20 cellular contexts compared by ENCODE assay signal in genomic region chr12:71767183-71767582, GRCh38. TPM values are rescaled to one million over a fixed set of nuclear protein-coding genes. Genes with fewer than 3 reads are reported as not detected.
DNase-seq lines count a peak whose midpoint lies in the region; ATAC-seq lines count a peak whose summit lies in the region.
"Had no signal": no experiment of that assay in that cellular context is flagged by ENCODE, and none has a peak within 500 bp of the region (broad histone marks: within the 10 kb centered on the region; RNA-seq: fewer than 3 reads in every experiment).

No MANE protein-coding gene starts in this region.

- H3K4me3 Mint-ChIP-seq in activated naive CD8-positive, alpha-beta T cell = peak overlapping the region; percentile 35
- no peak overlapping the region for H3K4me3 Mint-ChIP-seq in activated naive CD8-positive, alpha-beta T cell treated with anti-CD3 and anti-CD28 coated beads for 36 hours
- H3K4me3 Mint-ChIP-seq in IgD-negative memory B cell (peak overlapping the region in 1 of 4 donors; percentile 47), memory B cell (no peak overlapping the region)

- peaks cover 17% of the 10 kb centered on the region for H3K36me3 Mint-ChIP-seq in activated naive CD8-positive, alpha-beta T cell
- peaks cover 56% of the 10 kb centered on the region for H3K36me3 Mint-ChIP-seq in activated naive CD8-positive, alpha-beta T cell treated with anti-CD3 and anti-CD28 coated beads for 36 hours
- H3K36me3 Mint-ChIP-seq in IgD-negative memory B cell (peaks cover 6% of the 10 kb centered on the region), memory B cell (peaks cover 29% of the 10 kb centered on the region)

- no peak for ATAC-seq in memory B cell (ENCODE audit: low read depth)
- ATAC-seq in sciatic nerve = no peak
- ATAC-seq: PC-3 had no signal

- no peaks in the 10 kb centered on the region for H3K27me3 Mint-ChIP-seq in activated naive CD8-positive, alpha-beta T cell
- H3K27me3 Mint-ChIP-seq in activated naive CD8-positive, alpha-beta T cell treated with anti-CD3 and anti-CD28 coated beads for 36 hours = no peaks in the 10 kb centered on the region
- H3K27me3 Mint-ChIP-seq in IgD-negative memory B cell (no peaks in the 10 kb centered on the region), memory B cell (no peaks in the 10 kb centered on the region)

- DNase-seq in activated naive CD8-positive, alpha-beta T cell treated with anti-CD3 and anti-CD28 coated beads for 36 hours = no peak
- DNase-seq in memory B cell (ENCODE audit: low spot score in 2 of 2) (no peak), sciatic nerve (ENCODE audit: low spot score) (no peak), LoVo (ENCODE audit: low spot score) (no peak), NCI-H1417 (lab: John Stamatoyannopoulos, UW) (no peak)
- DNase-seq: ACHN, DMS153, GDM1, H7, MG63, NCI-H1092, NCI-H146, NCI-H2029 treated with DMSO at 0.1 percent for 48 hours, NCI-H2171, NCI-H526, PC-3, RPMI8226, SHP77 treated with DMSO at 0.1 percent for 48 hours had no signal

- H3K27ac Mint-ChIP-seq in activated naive CD8-positive, alpha-beta T cell = no peak overlapping the region
- H3K27ac Mint-ChIP-seq in activated naive CD8-positive, alpha-beta T cell treated with anti-CD3 and anti-CD28 coated beads for 36 hours = no peak overlapping the region
- H3K27ac Mint-ChIP-seq in IgD-negative memory B cell (peak overlapping the region in 2 of 3 donors; percentile 43 to 69), memory B cell (peak overlapping the region; percentile 33)

- peaks cover 4% of the 10 kb centered on the region for H3K9me3 Mint-ChIP-seq in activated naive CD8-positive, alpha-beta T cell (ENCODE audit: low read depth)
- peaks cover 13% of the 10 kb centered on the region for H3K9me3 Mint-ChIP-seq in activated naive CD8-positive, alpha-beta T cell treated with anti-CD3 and anti-CD28 coated beads for 36 hours
- H3K9me3 Mint-ChIP-seq in IgD-negative memory B cell = peaks cover 0 to 9% (median 0%) of the 10 kb centered on the region in 3 donors
- H3K9me3 Mint-ChIP-seq in memory B cell = peaks cover 1% of the 10 kb centered on the region

- intact Hi-C loops in sciatic nerve (cut with DNase I) = no loop called here

- peaks cover 63% of the 10 kb centered on the region for H3K4me1 Mint-ChIP-seq in activated naive CD8-positive, alpha-beta T cell (ENCODE audit: low read depth)
- H3K4me1 Mint-ChIP-seq in activated naive CD8-positive, alpha-beta T cell treated with anti-CD3 and anti-CD28 coated beads for 36 hours = peaks cover 53% of the 10 kb centered on the region
- H3K4me1 Mint-ChIP-seq in IgD-negative memory B cell (peaks cover 25 to 53% (median 46%) of the 10 kb centered on the region in 3 donors), memory B cell (peaks cover 42% of the 10 kb centered on the region)

RNA-seq across cellular contexts. Expression of gene RAB21, which starts 12.5 kb away (rescaled TPM):
- total RNA-seq in activated naive CD8-positive, alpha-beta T cell treated with anti-CD3 and anti-CD28 coated beads for 36 hours = 10 to 100 TPM; 83.4 to 87.8 TPM
- 16.2 TPM for polyA plus RNA-seq in IgD-negative memory B cell
- total RNA-seq in sciatic nerve = 73.3 TPM

Comparison
In these comparisons a context has a peak if more than half of its experiments do, and no peak if none do; other contexts are left out.
1. H3K27ac Mint-ChIP-seq: peak in IgD-negative memory B cell (2 of 3) and memory B cell (single experiment); none in activated naive CD8-positive, alpha-beta T cell (single experiment) and activated naive CD8-positive, alpha-beta T cell treated with anti-CD3 and anti-CD28 coated beads for 36 hours (single experiment).